Comparison of ENCODE assay signal across 21 cellular contexts in genomic region chr13:33212396-33212795, GRCh38.
"Had no signal": no experiment of that assay in that cellular context is flagged by ENCODE, and none has a peak within 500 bp of the region (broad histone marks: within the 10 kb centered on the region; RNA-seq: fewer than 3 reads in every experiment).

No MANE protein-coding gene starts in this region.

- ATAC-seq: esophagus mucosa; left cardiac atrium; lower lobe of right lung; naive thymus-derived CD8-positive, alpha-beta T cell had no signal

- H3K27me3 Mint-ChIP-seq: type B pancreatic cell had no signal

- H3K27ac Mint-ChIP-seq: immature natural killer cell; naive thymus-derived CD8-positive, alpha-beta T cell; type B pancreatic cell had no signal

- H3K36me3 Mint-ChIP-seq: immature natural killer cell; naive thymus-derived CD8-positive, alpha-beta T cell; type B pancreatic cell had no signal

- H3K27me3 ChIP-seq: colonic mucosa, neutrophil, right atrium auricular region, stomach had no signal

- H3K9me3 Mint-ChIP-seq: endodermal cell; immature natural killer cell; naive thymus-derived CD8-positive, alpha-beta T cell had no signal

- H3K4me3 Mint-ChIP-seq: endodermal cell; immature natural killer cell; naive thymus-derived CD8-positive, alpha-beta T cell; type B pancreatic cell had no signal

- FAIRE-seq: endothelial cell of umbilical vein, kidney, small intestine, urothelium cell line had no signal

- H3K36me3 ChIP-seq: colonic mucosa, left ventricle myocardium inferior, lower lobe of right lung, neutrophil, right atrium auricular region, stomach had no signal

- DNase-seq: colonic mucosa; dermis blood vessel endothelial cell; endodermal cell; immature natural killer cell; kidney; left cardiac atrium; left ventricle myocardium inferior; lower lobe of right lung; mesenchymal stem cell; naive thymus-derived CD8-positive, alpha-beta T cell; small intestine; stimulated activated CD4-positive, alpha-beta T cell treated with anti-CD3 and anti-CD28 coated beads, Interleukin-12 subunit alpha, Interleukin-12 subunit beta, amount 100 ng/mL, for 4 hours; stimulated activated naive CD4-positive, alpha-beta T cell; stomach; substantia nigra had no signal

- H3K4me1 Mint-ChIP-seq: immature natural killer cell; naive thymus-derived CD8-positive, alpha-beta T cell had no signal

- H3K27ac ChIP-seq: colonic mucosa, left ventricle myocardium inferior, lower lobe of right lung, neutrophil had no signal

- H3K4me3 ChIP-seq: colonic mucosa, left ventricle myocardium inferior, lower lobe of right lung, right atrium auricular region, stomach had no signal

- H3K9me3 ChIP-seq: colonic mucosa, left ventricle myocardium inferior, lower lobe of right lung, neutrophil, right atrium auricular region, stomach had no signal
